Comparison of ENCODE assay signal across 8 cellular contexts in the genomic region with DNA sequence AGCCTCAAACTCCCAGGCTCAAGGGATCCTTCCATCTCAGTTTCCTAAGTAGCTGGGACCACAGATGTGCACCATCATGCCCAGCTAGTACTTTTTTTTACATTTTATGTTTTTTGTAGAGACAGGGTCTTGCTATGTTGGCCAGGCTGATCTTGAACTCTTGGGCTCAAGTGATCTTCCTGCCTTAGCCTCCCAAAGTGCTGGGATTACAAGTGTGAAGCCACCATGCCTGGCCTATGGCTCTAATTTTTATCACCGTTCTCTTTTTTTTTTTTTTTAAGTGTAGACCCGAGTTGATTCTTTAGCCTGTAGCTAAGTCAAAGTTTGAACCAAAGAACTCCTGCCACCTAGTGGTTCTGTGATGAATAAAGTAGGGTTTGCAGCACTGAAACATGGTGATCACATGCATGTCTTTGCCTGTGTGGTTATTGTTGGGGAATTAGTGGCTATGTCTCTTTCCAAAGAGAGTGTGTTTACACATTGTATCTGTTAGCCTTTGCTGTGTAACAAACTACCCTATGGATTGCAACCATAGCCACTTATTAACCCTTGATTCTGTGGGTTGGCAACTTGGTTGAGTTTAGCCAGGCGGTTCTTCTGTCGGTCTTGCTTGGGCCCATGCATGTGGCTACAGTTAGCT. TPM values are rescaled to one million over a fixed set of nuclear protein-coding genes. Genes with fewer than 3 reads are reported as not detected.
DNase-seq lines count a peak whose midpoint lies in the region; ATAC-seq and TF ChIP-seq lines count a peak whose summit lies in the region.

No MANE protein-coding gene starts in this region.

- H4K20me1 ChIP-seq in DND-41 (ENCODE audit: insufficient read depth, low read length), result no peaks in the 10 kb centered on the region; the same call in 1 of the 2 replicates

- peak; percentile 59 for TF ChIP-seq RAD21 in Ishikawa (IDR thresholded peaks at IDR 0.05; ENCODE audit: low read depth)

- peaks cover 15% of the 10 kb centered on the region for H3K9me3 Mint-ChIP-seq in WTC11

- DNase-seq in DND-41, result peak; percentile 49
- no peak for DNase-seq in WTC11 (ENCODE audit: low spot score)
- DNase-seq in iPS-NIHi7 (ENCODE audit: extremely low spot score), result peak; percentile 75
- no peak for DNase-seq in DMS79 treated with DMSO at 0.1 percent for 48 hours (lab: John Stamatoyannopoulos, UW)
- DNase-seq in Ammon's horn (ENCODE audit: low spot score), result no peak
- no peak for DNase-seq in cerebellar nuclear complex (lab: John Stamatoyannopoulos, UW)
- DNase-seq in NCI-H2029 (lab: John Stamatoyannopoulos, UW), result no peak

- H3K27me3 ChIP-seq in DND-41 (ENCODE audit: insufficient read depth, low read length, poor library complexity), result no peaks in the 10 kb centered on the region

- 0 out of 2 replicates have a peak, but pooled peaks cover 2% of the 10 kb centered on the region for H3K4me1 Mint-ChIP-seq in WTC11

- no peak overlapping the region for H2AFZ ChIP-seq in DND-41 (ENCODE audit: low read depth, low read length)

- peak; percentile 77 for TF ChIP-seq CTCF in DND-41 (IDR thresholded peaks at IDR 0.05; ENCODE audit: borderline replicate concordance, extremely low read depth, low read length, poor library complexity, severe bottlenecking)
- TF ChIP-seq CTCF in WTC11 (IDR thresholded peaks at IDR 0.05), result peak; percentile 37; the same call in 1 of the 2 replicates

- no peak overlapping the region for H3K27ac ChIP-seq in DND-41 (ENCODE audit: low read length)

- CTCF ChIA-PET in WTC11 (lab: Charles Lee), result interaction anchor here (0.6 to 2.4 kb wide), 27 partner anchors 8 to 1018 kb away, joined by 3 to 31 read pairs (median 4); a partner anchor contains a TSS

- H3K79me2 ChIP-seq in DND-41 (ENCODE audit: insufficient read depth, low read length), result no peaks in the 10 kb centered on the region

- no peak overlapping the region for H3K9ac ChIP-seq in DND-41 (ENCODE audit: low read depth, low read length)

- H3K4me1 ChIP-seq in DND-41 (ENCODE audit: insufficient read depth, low read length), result no peaks in the 10 kb centered on the region

- ATAC-seq in DND-41 (ENCODE audit: insufficient read depth, low read depth) (peak; percentile 70; the same call in 2 of the 3 replicates), WTC11 (0 out of 2 replicates have a peak, but pooled peaks have one; percentile 30)

- no peak overlapping the region for H3K4me3 Mint-ChIP-seq in WTC11

- TF ChIP-seq EP300 in Ishikawa (IDR thresholded peaks at IDR 0.05; ENCODE audit: borderline replicate concordance), result no peak

- no peak overlapping the region for H3K4me2 ChIP-seq in DND-41 (ENCODE audit: insufficient read depth, low read length)

- H3K27ac Mint-ChIP-seq in WTC11, result no peak overlapping the region

- H3K9me3 ChIP-seq in DND-41 (ENCODE audit: insufficient read depth, low read length, severe bottlenecking), result no peaks in the 10 kb centered on the region

- H3K4me3 ChIP-seq in DND-41 (ENCODE audit: low read depth in 1 of 2, low read length in 2 of 2), result no peak overlapping the region

- H3K36me3 Mint-ChIP-seq in WTC11, result no peaks in the 10 kb centered on the region

- no peaks in the 10 kb centered on the region for H3K36me3 ChIP-seq in DND-41 (ENCODE audit: insufficient read depth, low read length)

- peaks cover 27% of the 10 kb centered on the region for H3K27me3 Mint-ChIP-seq in WTC11 (ENCODE audit: low read depth)

- POLR2A ChIA-PET in WTC11 (lab: Charles Lee), result no interaction called here

TF ChIP-seq in Ishikawa, 13 proteins besides CTCF, POLR2A, EP300 and RAD21 (continues in another document):
- TF ChIP-seq NFIC (IDR thresholded peaks at IDR 0.05) (no peak), CEBPB (IDR thresholded peaks at IDR 0.05) (no peak), FOXM1 (IDR thresholded peaks at IDR 0.05; ENCODE audit: borderline replicate concordance, low read depth) (no peak), TEAD4 (IDR thresholded peaks at IDR 0.05) (no peak), ZBTB7A (IDR thresholded peaks at IDR 0.05; ENCODE audit: low read depth) (no peak), CREB1 (IDR thresholded peaks at IDR 0.05; ENCODE audit: low read depth) (no peak), EGR1 (IDR thresholded peaks at IDR 0.05) (no peak), TCF12 (IDR thresholded peaks at IDR 0.05; ENCODE audit: low read depth) (no peak), TAF1 (IDR thresholded peaks at IDR 0.05; ENCODE audit: low read depth) (no peak)
- TF ChIP-seq, protein P1, sequence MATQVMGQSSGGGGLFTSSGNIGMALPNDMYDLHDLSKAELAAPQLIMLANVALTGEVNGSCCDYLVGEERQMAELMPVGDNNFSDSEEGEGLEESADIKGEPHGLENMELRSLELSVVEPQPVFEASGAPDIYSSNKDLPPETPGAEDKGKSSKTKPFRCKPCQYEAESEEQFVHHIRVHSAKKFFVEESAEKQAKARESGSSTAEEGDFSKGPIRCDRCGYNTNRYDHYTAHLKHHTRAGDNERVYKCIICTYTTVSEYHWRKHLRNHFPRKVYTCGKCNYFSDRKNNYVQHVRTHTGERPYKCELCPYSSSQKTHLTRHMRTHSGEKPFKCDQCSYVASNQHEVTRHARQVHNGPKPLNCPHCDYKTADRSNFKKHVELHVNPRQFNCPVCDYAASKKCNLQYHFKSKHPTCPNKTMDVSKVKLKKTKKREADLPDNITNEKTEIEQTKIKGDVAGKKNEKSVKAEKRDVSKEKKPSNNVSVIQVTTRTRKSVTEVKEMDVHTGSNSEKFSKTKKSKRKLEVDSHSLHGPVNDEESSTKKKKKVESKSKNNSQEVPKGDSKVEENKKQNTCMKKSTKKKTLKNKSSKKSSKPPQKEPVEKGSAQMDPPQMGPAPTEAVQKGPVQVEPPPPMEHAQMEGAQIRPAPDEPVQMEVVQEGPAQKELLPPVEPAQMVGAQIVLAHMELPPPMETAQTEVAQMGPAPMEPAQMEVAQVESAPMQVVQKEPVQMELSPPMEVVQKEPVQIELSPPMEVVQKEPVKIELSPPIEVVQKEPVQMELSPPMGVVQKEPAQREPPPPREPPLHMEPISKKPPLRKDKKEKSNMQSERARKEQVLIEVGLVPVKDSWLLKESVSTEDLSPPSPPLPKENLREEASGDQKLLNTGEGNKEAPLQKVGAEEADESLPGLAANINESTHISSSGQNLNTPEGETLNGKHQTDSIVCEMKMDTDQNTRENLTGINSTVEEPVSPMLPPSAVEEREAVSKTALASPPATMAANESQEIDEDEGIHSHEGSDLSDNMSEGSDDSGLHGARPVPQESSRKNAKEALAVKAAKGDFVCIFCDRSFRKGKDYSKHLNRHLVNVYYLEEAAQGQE (IDR thresholded peaks at IDR 0.05; ENCODE audit: low read depth), result no peak
- TF ChIP-seq, protein P2, sequence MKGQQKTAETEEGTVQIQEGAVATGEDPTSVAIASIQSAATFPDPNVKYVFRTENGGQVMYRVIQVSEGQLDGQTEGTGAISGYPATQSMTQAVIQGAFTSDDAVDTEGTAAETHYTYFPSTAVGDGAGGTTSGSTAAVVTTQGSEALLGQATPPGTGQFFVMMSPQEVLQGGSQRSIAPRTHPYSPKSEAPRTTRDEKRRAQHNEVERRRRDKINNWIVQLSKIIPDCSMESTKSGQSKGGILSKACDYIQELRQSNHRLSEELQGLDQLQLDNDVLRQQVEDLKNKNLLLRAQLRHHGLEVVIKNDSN (IDR thresholded peaks at IDR 0.05), result no peak

TF ChIP-seq in WTC11, 78 proteins besides CTCF, POLR2A, EP300 and RAD21:
- peak; percentile 73 for TF ChIP-seq ZNF121 (CRISPR knock-in tag; IDR thresholded peaks at IDR 0.05)
- no peak for TF ChIP-seq JAZF1 (CRISPR knock-in tag; IDR thresholded peaks at IDR 0.05)

RNA-seq across cellular contexts. Expression of a gene that starts 11.6 kb away (rescaled TPM):
- total RNA-seq in WTC11 (2021), result not detected in 3 replicates

RNA-seq across cellular contexts. Expression of a gene that starts 31.5 kb away (rescaled TPM):
- total RNA-seq in WTC11 (2021), result 11.4 to 16.0 TPM (median 14.8 TPM) in 3 replicates

RNA-seq across cellular contexts. Expression of a gene that starts 56.6 kb away (rescaled TPM):
- not detected in 3 replicates for total RNA-seq in WTC11 (2021)

Comparison
In these comparisons a context has a peak if more than half of its experiments do, and no peak if none do; other contexts are left out.
1. DNase-seq: peak in DND-41 (single experiment) and iPS-NIHi7 (single experiment); none in WTC11 (single experiment), DMS79 treated with DMSO at 0.1 percent for 48 hours (single experiment), Ammon's horn (single experiment), cerebellar nuclear complex (0 of 2) and NCI-H2029 (single experiment).